In genomic region chr2:201116959-201117734, GRCh38 we compare ENCODE assay signal across 8 cellular contexts. TPM values are rescaled to one million over a fixed set of nuclear protein-coding genes. Genes with fewer than 3 reads are reported as not detected.
DNase-seq lines count a peak whose midpoint lies in the region; ATAC-seq and TF ChIP-seq lines count a peak whose summit lies in the region.

No MANE protein-coding gene starts in this region.

- no peaks in the 10 kb centered on the region for H3K36me3 ChIP-seq in Caco-2 (ENCODE audit: control insufficient read depth, insufficient read depth, low read length)
- H3K36me3 ChIP-seq in lung (ENCODE audit: control insufficient read depth in 2 of 2, insufficient read depth in 2 of 2, low read length in 2 of 2): no peaks in the 10 kb centered on the region
- H3K36me3 ChIP-seq in suprapubic skin: no peaks in the 10 kb centered on the region

- WGBS in lung, 2 donors: 0 to 1% methylated on average over 22 of the region's 22 CpGs
- 1% methylated on average over 20 of the region's 22 CpGs for WGBS in suprapubic skin

- intact Hi-C loops in Caco-2 (cut with micrococcal nuclease; ENCODE audit: unreplicated experiment): loop anchor here (1.0 to 5.0 kb wide), 7 partner anchors 46 to 335 kb away; partner anchors contain the start of genes HYCC2, NIF3L1, ORC2 and PPIL3

- H3K27ac Mint-ChIP-seq in Caco-2 (ENCODE audit: unreplicated experiment): peak overlapping the region; percentile 91

- H3K27me3 ChIP-seq in Caco-2 (replicated peaks; ENCODE audit: control insufficient read depth, insufficient read depth, low read length) (no peaks in the 10 kb centered on the region), lung (ENCODE audit: control insufficient read depth, insufficient read depth) (no peaks in the 10 kb centered on the region), suprapubic skin (no peaks in the 10 kb centered on the region)

- H3K4me3 Mint-ChIP-seq in Caco-2 (ENCODE audit: unreplicated experiment): peak overlapping the region; percentile 98

- no peak for TF ChIP-seq POLR2A in suprapubic skin (IDR thresholded peaks at IDR 0.05)

- H3K27ac ChIP-seq in lung (ENCODE audit: low read depth in 1 of 2, low read length in 1 of 2): peak overlapping the region; percentile 99 to 100
- peak overlapping the region; percentile 100 for H3K27ac ChIP-seq in suprapubic skin

- H3K4me3 ChIP-seq in Caco-2 (ENCODE audit: low read depth, low read length) (peak overlapping the region; percentile 85), lung (peak overlapping the region; percentile 93), suprapubic skin (peak overlapping the region; percentile 94)

- H3K4me1 ChIP-seq in Caco-2 (peaks cover 30% of the 10 kb centered on the region), lung (ENCODE audit: control insufficient read depth in 2 of 2, insufficient read depth in 2 of 2, low read length in 2 of 2) (peaks cover 5 to 7% of the 10 kb centered on the region in 2 donors), suprapubic skin (peaks cover 47% of the 10 kb centered on the region)

- H3K9me3 ChIP-seq in Caco-2: no peaks in the 10 kb centered on the region
- no peaks in the 10 kb centered on the region for H3K9me3 ChIP-seq in lung (ENCODE audit: control insufficient read depth in 2 of 2, insufficient read depth in 1 of 2, low read length in 1 of 2)
- H3K9me3 ChIP-seq in suprapubic skin: no peaks in the 10 kb centered on the region

- no peaks in the 10 kb centered on the region for H3K9me3 Mint-ChIP-seq in Caco-2 (ENCODE audit: unreplicated experiment)

- H3K36me3 Mint-ChIP-seq in Caco-2 (ENCODE audit: insufficient read depth, unreplicated experiment): peaks cover 26% of the 10 kb centered on the region

- no peak for TF ChIP-seq EP300 in suprapubic skin (IDR thresholded peaks at IDR 0.05)

- POLR2A ChIA-PET in Caco-2 (lab: Charles Lee): interaction anchor here (0.6 to 1.4 kb wide), 5 partner anchors 28 to 253 kb away, joined by 3 to 10 read pairs (median 3); partner anchors contain the start of gene CLK1

- no peaks in the 10 kb centered on the region for H3K27me3 Mint-ChIP-seq in Caco-2 (ENCODE audit: insufficient read depth, unreplicated experiment)

- CTCF ChIA-PET in Caco-2 (lab: Charles Lee): interaction anchor here (0.6 to 3.2 kb wide), 5 partner anchors 29 to 216 kb away, joined by 3 to 17 read pairs (median 4); no protein-coding TSS in a partner anchor

- DNase-seq in Caco-2 (peak; percentile 54 to 69), M059J (ENCODE audit: low read depth) (peak; percentile 80), SW480 (ENCODE audit: low spot score) (peak; percentile 68), lung (ENCODE audit: low spot score) (peak; percentile 77), suprapubic skin (ENCODE audit: low spot score in 2 of 2) (peak; percentile 90 to 92)
- peak; percentile 28 for DNase-seq in effector CD4-positive, alpha-beta T cell

- H3K4me1 Mint-ChIP-seq in Caco-2 (ENCODE audit: low read depth, unreplicated experiment): peaks cover 32% of the 10 kb centered on the region

- TF ChIP-seq CTCF in Caco-2 (IDR thresholded peaks at IDR 0.05; ENCODE audit: insufficient read depth in 1 of 2, low read depth in 1 of 2, low read length in 1 of 2, severe bottlenecking in 1 of 2, unreplicated experiment in 1 of 2) (peak; percentile 8 to 23), lung (IDR thresholded peaks at IDR 0.05; ENCODE audit: control extremely low read depth, extremely low read depth) (no peak), suprapubic skin (IDR thresholded peaks at IDR 0.05) (peak in 1 of 2 donors; percentile 31)

- ATAC-seq in GM19035 (IDR thresholded peaks at IDR 0.05; ENCODE audit: unreplicated experiment): peak; percentile 28
- peak; percentile 21 for ATAC-seq in lung (ENCODE audit: insufficient read depth, low FRiP score)
- no peak for ATAC-seq in GM21381 (IDR thresholded peaks at IDR 0.05; ENCODE audit: unreplicated experiment)

- BruUV-seq in Caco-2 (replicated peaks; lab: Mats Ljungman, UMichigan): TSS peak; percentile 24

RNA-seq across cellular contexts. Expression of gene CFLAR, which starts 1.2 kb away (rescaled TPM):
- total RNA-seq in Caco-2 (2022) (56.4 and 62.6 TPM in 2 replicates), lung (100 to 1,000 TPM; 294 to 345 TPM), suprapubic skin (100 to 1,000 TPM; 116 to 250 (median 147) TPM)
- 22.2 and 27.0 TPM in 2 replicates for total RNA-seq in M059J (2014; rRNA removed; shearing (Covaris generic))
- polyA plus RNA-seq in lung: 100 to 1,000 TPM; 101 to 182 TPM

RNA-seq across cellular contexts. Expression of gene NDUFB3, which starts 45.3 kb away (rescaled TPM):
- total RNA-seq in Caco-2 (2022) (117 and 118 TPM in 2 replicates), lung (10 to 100 TPM; 46.2 to 71.5 TPM), suprapubic skin (10 to 100 TPM; 35.2 to 42.7 (median 37.5) TPM)
- total RNA-seq in M059J (2014; rRNA removed; shearing (Covaris generic)): 149 and 213 TPM in 2 replicates
- polyA plus RNA-seq in lung: 10 to 100 TPM; 86.7 to 87.5 TPM

RNA-seq across cellular contexts. Expression of gene HYCC2, which starts 45.7 kb away (rescaled TPM):
- total RNA-seq in Caco-2 (2022) (21.8 and 21.9 TPM in 2 replicates), lung (10 to 100 TPM; 25.2 to 36.4 TPM), suprapubic skin (10 to 100 TPM; 11.6 to 26.8 (median 12.7) TPM)
- total RNA-seq in M059J (2014; rRNA removed; shearing (Covaris generic)): 6.7 and 8.4 TPM in 2 replicates
- polyA plus RNA-seq in lung: 1 to 10 TPM; 5.7 to 6.7 TPM

Comparison
In these comparisons a context has a peak if more than half of its experiments do, and no peak if none do; other contexts are left out.
1. DNase-seq: peak in every context shown above with its lines; median percentile 91 in suprapubic skin; 80 in M059J; 77 in lung; 68 in SW480; 62 in Caco-2; 28 in effector CD4-positive, alpha-beta T cell.